8 cellular contexts compared by ENCODE assay signal in the genomic region with DNA sequence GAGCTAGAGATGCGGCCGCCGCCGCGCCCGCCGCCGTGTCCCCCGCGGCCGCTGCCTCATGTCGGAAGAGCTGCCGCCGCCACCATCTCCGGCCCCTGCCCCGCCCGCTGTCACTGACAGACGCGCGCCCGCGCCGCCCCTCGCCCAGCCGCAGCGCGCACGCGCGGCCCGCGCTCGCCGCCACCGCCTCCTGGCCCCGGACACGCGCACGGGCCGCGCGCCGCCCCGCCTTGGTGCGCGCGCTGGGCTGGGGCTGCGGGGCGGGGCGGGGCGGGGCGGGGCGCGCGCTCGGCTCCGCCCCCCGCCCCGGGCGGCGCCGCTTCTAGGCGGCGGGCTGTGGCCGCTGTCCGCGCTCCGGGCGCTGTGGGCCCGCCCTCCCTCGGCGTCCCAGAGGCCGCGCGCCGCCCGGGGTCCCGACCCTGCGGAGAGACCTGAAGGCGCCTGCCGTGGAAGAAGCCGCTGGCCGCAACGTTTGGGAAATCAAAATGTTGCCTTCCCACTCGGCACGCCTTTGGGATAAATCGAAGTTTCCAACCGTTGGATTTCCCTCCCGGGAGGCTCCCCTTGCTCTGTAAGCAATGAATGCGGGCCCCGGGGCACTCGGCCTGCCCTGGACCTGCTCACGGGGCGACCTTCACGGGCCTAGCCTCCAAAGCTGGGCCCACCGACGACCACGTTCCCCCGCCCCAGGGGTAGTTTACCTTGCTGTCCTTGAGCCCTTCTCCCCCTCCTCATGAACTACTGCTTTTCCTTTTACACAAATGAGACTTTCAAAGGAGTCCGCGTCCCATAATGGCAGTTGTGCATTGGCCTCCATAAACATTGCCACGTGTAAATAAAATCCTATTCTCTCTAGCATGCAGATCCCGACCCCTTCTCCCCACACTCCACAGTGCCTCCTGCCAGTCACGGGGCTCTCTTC. TPM values are rescaled to one million over a fixed set of nuclear protein-coding genes. Genes with fewer than 3 reads are reported as not detected.
DNase-seq lines count a peak whose midpoint lies in the region; ATAC-seq and TF ChIP-seq lines count a peak whose summit lies in the region.

Gene ADCY9, minus strand, starts transcription at position 115 of the 922 bp plus-strand sequence. CDS start 1,000 bp downstream, outside the sequence.

- peak within 1 kb of the TSS; percentile 90 for H3K4me3 Mint-ChIP-seq in activated naive CD8-positive, alpha-beta T cell treated with anti-CD3 and anti-CD28 coated beads, Interleukin-2, amount 10 ng/mL, durations not matched to agents 7 days and 5 days
- H3K4me3 Mint-ChIP-seq in osteocyte (ENCODE audit: unreplicated experiment), result peak within 1 kb of the TSS; percentile 73

- H3K27me3 Mint-ChIP-seq in activated naive CD8-positive, alpha-beta T cell treated with anti-CD3 and anti-CD28 coated beads, Interleukin-2, amount 10 ng/mL, durations not matched to agents 7 days and 5 days, result peaks cover 17% of the 10 kb centered on the region
- no peaks in the 10 kb centered on the region for H3K27me3 Mint-ChIP-seq in osteocyte (ENCODE audit: unreplicated experiment)

- peak within 1 kb of the TSS; percentile 95 for H3K4me2 ChIP-seq in SK-N-SH

- H3F3A ChIP-seq in SK-N-SH (replicated peaks; ENCODE audit: insufficient read depth), result no peaks in the 10 kb centered on the region

- peaks cover 36% of the 10 kb centered on the region for H3K4me1 Mint-ChIP-seq in activated naive CD8-positive, alpha-beta T cell treated with anti-CD3 and anti-CD28 coated beads, Interleukin-2, amount 10 ng/mL, durations not matched to agents 7 days and 5 days
- peaks cover 38% of the 10 kb centered on the region for H3K4me1 Mint-ChIP-seq in osteocyte (ENCODE audit: unreplicated experiment)

- peak within 1 kb of the TSS; percentile 68 for H3K27ac Mint-ChIP-seq in activated naive CD8-positive, alpha-beta T cell treated with anti-CD3 and anti-CD28 coated beads, Interleukin-2, amount 10 ng/mL, durations not matched to agents 7 days and 5 days
- peak within 1 kb of the TSS; percentile 72 for H3K27ac Mint-ChIP-seq in osteocyte (ENCODE audit: unreplicated experiment)

- intact Hi-C loops in Right ventricle myocardium inferior (cut with DNase I), result loop anchor here (5.0 to 10.0 kb wide), 4 partner anchors 64 to 208 kb away; no protein-coding TSS in a partner anchor

- H3K9ac ChIP-seq in HUES48 (ENCODE audit: low read depth, low read length) (peak within 1 kb of the TSS; percentile 49; the same call in 1 of the 2 replicates), SK-N-SH (peak within 1 kb of the TSS; percentile 69)

- peaks cover 10% of the 10 kb centered on the region for H3K4me1 ChIP-seq in HUES48 (ENCODE audit: control insufficient read depth, insufficient read depth, low read length)
- peaks cover 5 to 28% of the 10 kb centered on the region in 2 experiments; a peak in 3 of 4 replicates for H3K4me1 ChIP-seq in SK-N-SH (ENCODE audit: control insufficient read depth in 1 of 2, insufficient read depth in 2 of 2, low read depth in 1 of 2, low read length in 1 of 2)
- H3K4me1 ChIP-seq in thymus (ENCODE audit: control insufficient read depth, insufficient read depth, low read length), result peaks cover 5% of the 10 kb centered on the region

- H3K9me3 ChIP-seq in HUES48 (ENCODE audit: control insufficient read depth, insufficient read depth, low read length), result no peaks in the 10 kb centered on the region
- H3K9me3 ChIP-seq in SK-N-SH, result no peaks in the 10 kb centered on the region
- no peaks in the 10 kb centered on the region for H3K9me3 ChIP-seq in thymus (ENCODE audit: control insufficient read depth)

- peaks cover 5% of the 10 kb centered on the region for H3K36me3 Mint-ChIP-seq in activated naive CD8-positive, alpha-beta T cell treated with anti-CD3 and anti-CD28 coated beads, Interleukin-2, amount 10 ng/mL, durations not matched to agents 7 days and 5 days
- H3K36me3 Mint-ChIP-seq in osteocyte (ENCODE audit: unreplicated experiment), result peaks cover 9% of the 10 kb centered on the region

- no peak for TF ChIP-seq EP300 in SK-N-SH (IDR thresholded peaks at IDR 0.05; ENCODE audit: borderline replicate concordance in 1 of 2, low read depth in 1 of 2, low read length in 1 of 2)

- WGBS in SK-N-SH (ENCODE audit: low lambda C conversion rate), result 31% methylated on average over 27 of the region's 104 CpGs
- 3% methylated on average over 104 of the region's 104 CpGs for WGBS in thymus

- TF ChIP-seq CTCF in SK-N-SH (IDR thresholded peaks at IDR 0.05), result no peak
- no peak for TF ChIP-seq CTCF in osteocyte (IDR thresholded peaks at IDR 0.05)

- POLR2A ChIA-PET in SK-N-SH (lab: Yijun Ruan, JAX), result no interaction called here
- POLR2A ChIA-PET in activated naive CD8-positive, alpha-beta T cell treated with anti-CD3 and anti-CD28 coated beads, Interleukin-2, amount 10 ng/mL, durations not matched to agents 7 days and 5 days (lab: Charles Lee), result interaction anchor here (0.8 to 1.0 kb wide), 2 partner anchors 15 to 67 kb away, joined by 3 read pairs; no protein-coding TSS in a partner anchor

- H3K9me3 Mint-ChIP-seq in activated naive CD8-positive, alpha-beta T cell treated with anti-CD3 and anti-CD28 coated beads, Interleukin-2, amount 10 ng/mL, durations not matched to agents 7 days and 5 days, result no peaks in the 10 kb centered on the region
- H3K9me3 Mint-ChIP-seq in osteocyte (ENCODE audit: unreplicated experiment), result no peaks in the 10 kb centered on the region

- CTCF ChIA-PET in SK-N-SH (lab: Yijun Ruan, JAX), result interaction anchor here (3.3 to 3.5 kb wide), 2 partner anchors 134 to 137 kb away, joined by 13 to 18 read pairs; no protein-coding TSS in a partner anchor

- peak within 1 kb of the TSS; percentile 76 for H3K4me3 ChIP-seq in HUES48 (ENCODE audit: low read depth, low read length)
- H3K4me3 ChIP-seq in SK-N-SH (ENCODE audit: low read depth in 2 of 2, low read length in 1 of 2), result peak within 1 kb of the TSS; percentile 58 to 67
- H3K4me3 ChIP-seq in thymus (ENCODE audit: low read length), result peak within 1 kb of the TSS; percentile 72

- DNase-seq in C1 segment of cervical spinal cord (lab: John Stamatoyannopoulos, UW), result peak in 12 of 14 donors; percentile 21 to 80 (median 44)
- peak; percentile 100 for DNase-seq in SK-N-SH
- peak; percentile 91 for DNase-seq in activated naive CD8-positive, alpha-beta T cell treated with anti-CD3 and anti-CD28 coated beads, Interleukin-2, amount 10 ng/mL, durations not matched to agents 7 days and 5 days
- DNase-seq in Right ventricle myocardium inferior (ENCODE audit: missing footprints), result peak; percentile 92
- peak; percentile 90 for DNase-seq in osteocyte (ENCODE audit: extremely low spot score, unreplicated experiment)

- TF ChIP-seq RAD21 in SK-N-SH (IDR thresholded peaks at IDR 0.05; ENCODE audit: low read length), result no peak

- H3K36me3 ChIP-seq in HUES48 (ENCODE audit: control insufficient read depth, insufficient read depth, low read length) (0 out of 2 replicates have a peak, but pooled peaks cover 3% of the 10 kb centered on the region), SK-N-SH (replicated peaks in 1 of 2; ENCODE audit: control insufficient read depth in 1 of 2, insufficient read depth in 2 of 2, low read length in 1 of 2) (no peaks in the 10 kb centered on the region), thymus (ENCODE audit: control insufficient read depth, insufficient read depth) (no peaks in the 10 kb centered on the region)

- H3K27ac ChIP-seq in HUES48 (ENCODE audit: low read depth, low read length) (no peak within 1 kb of the TSS), SK-N-SH (ENCODE audit: low read depth in 2 of 2, low read length in 1 of 2) (peak within 1 kb of the TSS in 1 of 2 experiments; percentile 40; a peak in 1 of 4 replicates), thymus (ENCODE audit: low read depth) (peak within 1 kb of the TSS; percentile 31)

- H2AFZ ChIP-seq in SK-N-SH (ENCODE audit: low read depth), result peak within 1 kb of the TSS; percentile 76

- ATAC-seq in GM19351 (IDR thresholded peaks at IDR 0.05; ENCODE audit: unreplicated experiment) (peak; percentile 62), Right ventricle myocardium inferior (peak; percentile 85)
- peak; percentile 71 for ATAC-seq in activated naive CD8-positive, alpha-beta T cell treated with anti-CD3 and anti-CD28 coated beads, Interleukin-2, amount 10 ng/mL, durations not matched to agents 7 days and 5 days (ENCODE audit: low read depth)

- H3K27me3 ChIP-seq in HUES48 (ENCODE audit: control insufficient read depth, insufficient read depth, low read length) (peaks cover 27% of the 10 kb centered on the region), SK-N-SH (ENCODE audit: insufficient read depth) (no peaks in the 10 kb centered on the region), thymus (ENCODE audit: control insufficient read depth, insufficient read depth) (peaks cover 41% of the 10 kb centered on the region)

- H4K20me1 ChIP-seq in SK-N-SH (ENCODE audit: insufficient read depth), result no peaks in the 10 kb centered on the region

- no peaks in the 10 kb centered on the region for H3K9me2 ChIP-seq in SK-N-SH

- H3K79me2 ChIP-seq in SK-N-SH (ENCODE audit: insufficient read depth), result no peaks in the 10 kb centered on the region

TF ChIP-seq in SK-N-SH, 30 proteins besides CTCF, POLR2A, EP300 and RAD21 (continues in another document):
- TF ChIP-seq TAF1 (IDR thresholded peaks at IDR 0.05; ENCODE audit: borderline replicate concordance, low read depth, low read length), result peak; percentile 27; the same call in 1 of the 2 replicates
- peak; percentile 62 for TF ChIP-seq POLR2AphosphoS5 (IDR thresholded peaks at IDR 0.05; ENCODE audit: low read depth, low read length)

RNA-seq across cellular contexts. Expression of gene ADCY9, which starts in this region (rescaled TPM):
- polyA plus RNA-seq in SK-N-SH (2012; rRNA removed) (2.7 and 5.2 TPM in 2 replicates), thymus (2.2 TPM)
- polyA plus RNA-seq in SK-N-SH (2012; cell fraction: cytosol; rRNA removed), result 2.6 and 3.4 TPM in 2 replicates
- 4.6 and 5.0 TPM in 2 replicates for polyA plus RNA-seq in SK-N-SH (2012; cell fraction: nucleus; rRNA removed)
- total RNA-seq in activated naive CD8-positive, alpha-beta T cell treated with anti-CD3 and anti-CD28 coated beads, Interleukin-2, amount 10 ng/mL, durations not matched to agents 7 days and 5 days, result 10 to 100 TPM in 1 of 2 experiments, 1 to 10 TPM in 1; 9.9 to 10.1 TPM
- total RNA-seq in Right ventricle myocardium inferior (48.2 TPM), osteocyte (25.3 and 26.9 TPM in 2 replicates)

Comparison
In these comparisons a context has a peak if more than half of its experiments do, and no peak if none do; other contexts are left out.
1. DNase-seq: peak in every context shown above with its lines; median percentile 100 in SK-N-SH; 92 in Right ventricle myocardium inferior; 91 in activated naive CD8-positive, alpha-beta T cell treated with anti-CD3 and anti-CD28 coated beads, Interleukin-2, amount 10 ng/mL, durations not matched to agents 7 days and 5 days; 90 in osteocyte; 44 in C1 segment of cervical spinal cord.